In the genomic region with DNA sequence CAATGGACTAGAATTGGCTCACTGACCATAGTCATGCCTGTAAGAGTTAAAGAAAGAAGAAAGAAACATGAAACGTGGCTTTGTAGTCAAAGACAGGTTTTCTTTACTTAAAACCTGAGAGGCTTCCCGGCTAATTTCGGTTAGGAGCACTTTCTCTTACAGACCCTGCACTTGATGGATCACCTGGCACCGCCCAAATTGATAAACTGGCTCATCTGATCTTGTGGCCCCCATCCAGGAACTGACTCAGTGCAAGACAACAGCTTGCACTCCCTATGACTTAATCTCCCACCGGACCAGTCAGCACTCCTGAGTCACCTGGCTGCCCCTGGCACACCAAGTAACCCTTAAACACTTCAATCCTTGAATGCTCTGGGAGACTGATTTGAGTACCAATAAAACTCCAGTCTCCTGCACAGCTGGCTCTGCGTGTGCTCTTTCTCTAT, we compare ENCODE assay signal across 9 cellular contexts. TPM values are rescaled to one million over a fixed set of nuclear protein-coding genes. Genes with fewer than 3 reads are reported as not detected.
A peak's percentile ranks its signal among the peaks of the same experiment; 100 is the strongest.
DNase-seq lines count a peak whose midpoint lies in the region; ATAC-seq and TF ChIP-seq lines count a peak whose summit lies in the region.
"Had no signal": no experiment of that assay in that cellular context is flagged by ENCODE, and none has a peak within 500 bp of the region (broad histone marks: within the 10 kb centered on the region; RNA-seq: fewer than 3 reads in every experiment).

No MANE protein-coding gene starts in this region.

- H3K4me1 ChIP-seq in breast epithelium (no peaks in the 10 kb centered on the region), upper lobe of right lung (no peaks in the 10 kb centered on the region)

- H3K4me3 ChIP-seq in breast epithelium = no peak overlapping the region
- no peak overlapping the region for H3K4me3 ChIP-seq in upper lobe of right lung

- peaks cover 81% of the 10 kb centered on the region for H3K36me3 Mint-ChIP-seq in MCF 10A (ENCODE audit: insufficient read depth, unreplicated experiment)
- no peaks in the 10 kb centered on the region for H3K36me3 Mint-ChIP-seq in glutamatergic neuron (ENCODE audit: unreplicated experiment)

- TF ChIP-seq POLR2A in breast epithelium (IDR thresholded peaks at IDR 0.05) = no peak

- POLR2A ChIA-PET in MCF 10A (lab: Yijun Ruan, JAX) = interaction anchor here (0.7 to 4.5 kb wide), 9 partner anchors 12 to 319 kb away, joined by 3 to 46 read pairs (median 8); a partner anchor contains a TSS

- no peaks in the 10 kb centered on the region for H3K9me3 ChIP-seq in breast epithelium
- H3K9me3 ChIP-seq in upper lobe of right lung = no peaks in the 10 kb centered on the region

- H3K27ac Mint-ChIP-seq in MCF 10A (ENCODE audit: low read depth, unreplicated experiment) (peak overlapping the region; percentile 86), glutamatergic neuron (ENCODE audit: unreplicated experiment) (peak overlapping the region; percentile 69)

- ATAC-seq in upper lobe of right lung (peak; percentile 39), GM21515 (IDR thresholded peaks at IDR 0.05; ENCODE audit: unreplicated experiment) (no peak), HG02840 (IDR thresholded peaks at IDR 0.05; ENCODE audit: low FRiP score, unreplicated experiment) (no peak)

- H3K27ac ChIP-seq in breast epithelium (no peak overlapping the region), upper lobe of right lung (no peak overlapping the region)

- peaks cover 15% of the 10 kb centered on the region for H3K4me1 Mint-ChIP-seq in MCF 10A (ENCODE audit: insufficient read depth, unreplicated experiment)
- peaks cover 20% of the 10 kb centered on the region for H3K4me1 Mint-ChIP-seq in glutamatergic neuron (ENCODE audit: low read depth, unreplicated experiment)

- TF ChIP-seq CTCF in MCF 10A (IDR thresholded peaks at IDR 0.05; ENCODE audit: unreplicated experiment) (no peak), breast epithelium (IDR thresholded peaks at IDR 0.05) (no peak), glutamatergic neuron (IDR thresholded peaks at IDR 0.05; ENCODE audit: partially characterized antibody, unreplicated experiment) (no peak), upper lobe of right lung (IDR thresholded peaks at IDR 0.05) (no peak), GM13976 (IDR thresholded peaks at IDR 0.05; ENCODE audit: borderline replicate concordance, control extremely low read depth, extremely low read depth, insufficient read depth, missing control alignments) (no peak)

- peak; percentile 88 for DNase-seq in MCF 10A (ENCODE audit: unreplicated experiment)
- no peak for DNase-seq in breast epithelium (ENCODE audit: low spot score in 2 of 2)
- peak; percentile 82 for DNase-seq in T1000 (lab: John Stamatoyannopoulos, UW)
- DNase-seq in glutamatergic neuron = no peak
- no peak for DNase-seq in upper lobe of right lung
- no peak for DNase-seq in GM13976 (ENCODE audit: low spot score)

- H3K4me3 Mint-ChIP-seq in MCF 10A (ENCODE audit: unreplicated experiment) (no peak overlapping the region), glutamatergic neuron (ENCODE audit: unreplicated experiment) (peak overlapping the region; percentile 21)

- H3K27me3 ChIP-seq in breast epithelium = no peaks in the 10 kb centered on the region
- H3K27me3 ChIP-seq in upper lobe of right lung = no peaks in the 10 kb centered on the region

- intact Hi-C loops in MCF 10A (cut with micrococcal nuclease) (loop anchor here (1.0 kb wide), 5 partner anchors 26 to 250 kb away; a partner anchor contains a TSS), breast epithelium (cut with DNase I; ENCODE audit: low total_unique reads) (no loop called here), upper lobe of right lung (cut with DNase I) (no loop called here)

- H3K27me3 Mint-ChIP-seq in MCF 10A (ENCODE audit: insufficient read depth, unreplicated experiment) = no peaks in the 10 kb centered on the region
- peaks cover 5% of the 10 kb centered on the region for H3K27me3 Mint-ChIP-seq in glutamatergic neuron (ENCODE audit: unreplicated experiment)
- H3K27me3 Mint-ChIP-seq: CD4-positive, CD25-positive, alpha-beta regulatory T cell had no signal

- H3K9me3 Mint-ChIP-seq in MCF 10A (ENCODE audit: unreplicated experiment) (no peaks in the 10 kb centered on the region), glutamatergic neuron (ENCODE audit: unreplicated experiment) (peaks cover 6% of the 10 kb centered on the region)
- H3K9me3 Mint-ChIP-seq: CD4-positive, CD25-positive, alpha-beta regulatory T cell had no signal

- CTCF ChIA-PET in MCF 10A (lab: Yijun Ruan, JAX) = interaction anchor here (0.6 to 1.6 kb wide), 7 partner anchors 10 to 281 kb away, joined by 3 to 8 read pairs (median 5); a partner anchor contains a TSS

- in situ Hi-C loops in GM13976 (cut with MboI; ENCODE audit: low sequenced_read_pairs, unreplicated experiment) = no loop called here

- H3K36me3 ChIP-seq in breast epithelium (no peaks in the 10 kb centered on the region), upper lobe of right lung (peaks cover 41% of the 10 kb centered on the region)

- BruUV-seq in MCF 10A (replicated peaks; lab: Mats Ljungman, UMichigan) = no TSS peak

RNA-seq across cellular contexts. Expression of a gene that starts 12.3 kb away (rescaled TPM):
- total RNA-seq in MCF 10A (2022) (122 and 143 TPM in 2 replicates), breast epithelium (100 to 1,000 TPM in 1 of 3 donors, 10 to 100 TPM in 2; 65.7 to 102 (median 76.4) TPM), glutamatergic neuron (ENCODE audit: unreplicated experiment) (62.3 TPM), upper lobe of right lung (50.1 TPM)

RNA-seq across cellular contexts. Expression of a gene that starts 37.0 kb away (rescaled TPM):
- total RNA-seq in MCF 10A (2022) (159 and 160 TPM in 2 replicates), breast epithelium (100 to 1,000 TPM; 124 to 159 (median 134) TPM), glutamatergic neuron (ENCODE audit: unreplicated experiment) (85.0 TPM), upper lobe of right lung (87.5 TPM)

Comparison
In these comparisons a context has a peak if more than half of its experiments do, and no peak if none do; other contexts are left out.
1. DNase-seq: peak in MCF 10A (single experiment) and T1000 (single experiment); none in breast epithelium (0 of 2), glutamatergic neuron (single experiment), upper lobe of right lung (single experiment) and GM13976 (single experiment).